Comparison of ENCODE assay signal across 26 cellular contexts in genomic region chr7:67875558-67875957, GRCh38.
DNase-seq lines count a peak whose midpoint lies in the region; ATAC-seq, FAIRE-seq and TF ChIP-seq lines count a peak whose summit lies in the region.
"Had no signal": no experiment of that assay in that cellular context is flagged by ENCODE, and none has a peak within 500 bp of the region (broad histone marks: within the 10 kb centered on the region; RNA-seq: fewer than 3 reads in every experiment).

No MANE protein-coding gene starts in this region.

- peaks cover 2% of the 10 kb centered on the region for H3K27me3 Mint-ChIP-seq in endodermal cell (ENCODE audit: insufficient read depth)
- H3K27me3 Mint-ChIP-seq: CD4-positive, alpha-beta memory T cell; CD4-positive, CD25-positive, alpha-beta regulatory T cell; CD8-positive, alpha-beta memory T cell had no signal

- TF ChIP-seq EP300 in HepG2 (IDR thresholded peaks at IDR 0.05; ENCODE audit: low read depth in 2 of 2, low read length in 2 of 2) (no peak), HepG2 (CRISPR knock-in tag; IDR thresholded peaks at IDR 0.05; ENCODE audit: borderline replicate concordance) (no peak), neural cell (conservative IDR thresholded peaks at IDR 0.05; ENCODE audit: poor library complexity, severe bottlenecking) (peak; percentile 19)

- no peaks in the 10 kb centered on the region for H3K36me3 Mint-ChIP-seq in endodermal cell (ENCODE audit: low read depth)
- H3K36me3 Mint-ChIP-seq: CD14-positive monocyte; CD4-positive, alpha-beta memory T cell; CD4-positive, CD25-positive, alpha-beta regulatory T cell; CD8-positive, alpha-beta memory T cell had no signal

- WGBS in HepG2 (ENCODE audit: low lambda C conversion rate), result 2% methylated on average over 4 of the region's 4 CpGs
- WGBS in right lobe of liver (ENCODE audit: insufficient coverage, low coverage, low lambda C conversion rate, missing lambda C conversion rate), result 45% methylated on average over 3 of the region's 4 CpGs
- WGBS in endodermal cell (ENCODE audit: insufficient coverage in 1 of 2, insufficient read length in 1 of 2), 2 experiments, result 61 to 71% methylated on average over 3 to 4 of the region's 4 CpGs
- WGBS in psoas muscle, 3 donors, result 26 to 46% (median 28%) methylated on average over 4 of the region's 4 CpGs

- TF ChIP-seq RAD21 in HepG2 (CRISPR knock-in tag; IDR thresholded peaks at IDR 0.05) (no peak), neural cell (conservative IDR thresholded peaks at IDR 0.05) (no peak)

- no peak for DNase-seq in HepG2 (ENCODE audit: low spot score)
- DNase-seq in right lobe of liver, result no peak
- DNase-seq in AG08395 (ENCODE audit: low spot score), result peak; percentile 14
- peak; percentile 50 for DNase-seq in endodermal cell
- DNase-seq in DMS79 (lab: John Stamatoyannopoulos, UW), result no peak
- DNase-seq in NCI-H187 (lab: John Stamatoyannopoulos, UW), result no peak
- no peak for DNase-seq in psoas muscle
- DNase-seq: 8988T; BE2C; C1 segment of cervical spinal cord; CD4-positive, alpha-beta memory T cell; CD4-positive, CD25-positive, alpha-beta regulatory T cell; CD8-positive, alpha-beta memory T cell; COR-L47; DMS 273 treated with DMSO at 0.1 percent for 48 hours; DMS153; DMS53; DMS79 treated with DMSO at 0.1 percent for 48 hours; GF-D8 had no signal

- H3K27me3 ChIP-seq in HepG2 (ENCODE audit: control insufficient read depth in 1 of 2, insufficient read depth in 2 of 2, low read length in 2 of 2) (no peaks in the 10 kb centered on the region), right lobe of liver (no peaks in the 10 kb centered on the region), endodermal cell (ENCODE audit: control insufficient read depth, insufficient read depth, low read length, poor library complexity, severe bottlenecking) (no peaks in the 10 kb centered on the region), neural cell (ENCODE audit: insufficient read depth, low read depth, low read length) (no peaks in the 10 kb centered on the region), psoas muscle (ENCODE audit: insufficient read depth in 3 of 3, low read length in 2 of 3) (peaks cover 0 to 2% (median 0%) of the 10 kb centered on the region in 3 donors)
- H3K27me3 ChIP-seq: BE2C, BLaER1 had no signal

- H3K9ac ChIP-seq in HepG2 (ENCODE audit: insufficient read depth, low read depth, low read length), result no peak overlapping the region
- no peak overlapping the region for H3K9ac ChIP-seq in endodermal cell (ENCODE audit: extremely low read depth, low read length, poor library complexity, severe bottlenecking)
- no peak overlapping the region for H3K9ac ChIP-seq in neural cell (ENCODE audit: low read length)
- H3K9ac ChIP-seq: BLaER1 had no signal

- BruUV-seq in HepG2 (replicated peaks; lab: Mats Ljungman, UMichigan), result no TSS peak

- H3K27ac ChIP-seq in HepG2 (ENCODE audit: extremely low read length, insufficient read depth, low read length), result no peak overlapping the region
- H3K27ac ChIP-seq in right lobe of liver, result no peak overlapping the region
- H3K27ac ChIP-seq in endodermal cell (ENCODE audit: low read depth, low read length), result no peak overlapping the region
- no peak overlapping the region for H3K27ac ChIP-seq in neural cell (ENCODE audit: low read length)
- H3K27ac ChIP-seq in psoas muscle, result no peak overlapping the region
- H3K27ac ChIP-seq: BLaER1 had no signal

- TF ChIP-seq CTCF in HepG2 (CRISPR knock-in tag; IDR thresholded peaks at IDR 0.05), result no peak
- no peak for TF ChIP-seq CTCF in right lobe of liver (IDR thresholded peaks at IDR 0.05)
- no peak for TF ChIP-seq CTCF in endodermal cell (conservative IDR thresholded peaks at IDR 0.05)
- no peak for TF ChIP-seq CTCF in neural cell (IDR thresholded peaks at IDR 0.05; ENCODE audit: poor library complexity, severe bottlenecking)
- TF ChIP-seq CTCF in psoas muscle (IDR thresholded peaks at IDR 0.05), result no peak

- H2AFZ ChIP-seq in HepG2 (ENCODE audit: low read length) (peak overlapping the region; percentile 15), neural cell (ENCODE audit: low read depth, low read length) (no peak overlapping the region)

- no peaks in the 10 kb centered on the region for H3K9me2 ChIP-seq in neural cell (ENCODE audit: insufficient read depth, low read length)

- TF ChIP-seq POLR2A in HepG2 (IDR thresholded peaks at IDR 0.05; ENCODE audit: insufficient read depth in 1 of 2, low read depth in 2 of 2, low read length in 2 of 2) (no peak), right lobe of liver (IDR thresholded peaks at IDR 0.05) (no peak)

- intact Hi-C loops in HepG2 (cut with micrococcal nuclease; ENCODE audit: unreplicated experiment) (no loop called here), right lobe of liver (cut with DNase I) (no loop called here), psoas muscle (cut with DNase I) (no loop called here)

- H3K9me3 ChIP-seq in HepG2 (ENCODE audit: low read length), result no peaks in the 10 kb centered on the region
- H3K9me3 ChIP-seq in right lobe of liver, result no peaks in the 10 kb centered on the region
- no peaks in the 10 kb centered on the region for H3K9me3 ChIP-seq in endodermal cell (ENCODE audit: control insufficient read depth, low read length)
- H3K9me3 ChIP-seq in neural cell (ENCODE audit: low read length), result no peaks in the 10 kb centered on the region
- no peaks in the 10 kb centered on the region for H3K9me3 ChIP-seq in psoas muscle
- H3K9me3 ChIP-seq: BE2C, BLaER1 had no signal

- H3K4me2 ChIP-seq in HepG2 (ENCODE audit: low read depth, low read length) (no peak overlapping the region), neural cell (ENCODE audit: low read length) (no peak overlapping the region)
- H3K4me2 ChIP-seq: BLaER1 had no signal

- H4K20me1 ChIP-seq in HepG2 (ENCODE audit: insufficient read depth, low read length) (no peaks in the 10 kb centered on the region), neural cell (ENCODE audit: insufficient read depth) (no peaks in the 10 kb centered on the region)
- H4K20me1 ChIP-seq: BLaER1 had no signal

- CTCF ChIA-PET in HepG2 (lab: Yijun Ruan, JAX; ENCODE audit: low intra/inter-chr PET ratio, low total read pairs), result no interaction called here

- no peak overlapping the region for H3K4me3 ChIP-seq in HepG2 (replicated peaks in 1 of 3; ENCODE audit: insufficient read depth in 1 of 3, low read depth in 2 of 3, low read length in 3 of 3)
- no peak overlapping the region for H3K4me3 ChIP-seq in right lobe of liver
- H3K4me3 ChIP-seq in endodermal cell (ENCODE audit: low read length), result no peak overlapping the region
- H3K4me3 ChIP-seq in neural cell (ENCODE audit: low read length), result peak overlapping the region; percentile 5
- no peak overlapping the region for H3K4me3 ChIP-seq in psoas muscle
- H3K4me3 ChIP-seq: BLaER1 had no signal

- H3K79me2 ChIP-seq in HepG2 (ENCODE audit: insufficient read depth, low read length) (no peaks in the 10 kb centered on the region), neural cell (replicated peaks; ENCODE audit: insufficient read depth, low read length) (no peaks in the 10 kb centered on the region)

- H3K9me3 Mint-ChIP-seq in endodermal cell, result no peaks in the 10 kb centered on the region

- H3K27ac Mint-ChIP-seq in endodermal cell, result no peak overlapping the region
- H3K27ac Mint-ChIP-seq: CD14-positive monocyte; CD4-positive, alpha-beta memory T cell; CD4-positive, CD25-positive, alpha-beta regulatory T cell; CD8-positive, alpha-beta memory T cell had no signal

- in situ Hi-C loops in HepG2 (cut with HindIII; ENCODE audit: extremely low pct_ligation_motif_present, low pct_unique_long_range_greater_than_20kb), result no loop called here

- POLR2A ChIA-PET in HepG2 (lab: Yijun Ruan, JAX), result no interaction called here

- H3F3A ChIP-seq in neural cell (ENCODE audit: insufficient read depth, low read length, poor library complexity, severe bottlenecking), result no peaks in the 10 kb centered on the region

- H3K4me1 Mint-ChIP-seq in endodermal cell, result no peaks in the 10 kb centered on the region
- H3K4me1 Mint-ChIP-seq: CD14-positive monocyte; CD4-positive, alpha-beta memory T cell; CD4-positive, CD25-positive, alpha-beta regulatory T cell; CD8-positive, alpha-beta memory T cell had no signal

- no peaks in the 10 kb centered on the region for H3K36me3 ChIP-seq in HepG2 (replicated peaks in 1 of 2; ENCODE audit: control insufficient read depth in 1 of 2, insufficient read depth in 2 of 2, low read length in 2 of 2)
- no peaks in the 10 kb centered on the region for H3K36me3 ChIP-seq in right lobe of liver
- H3K36me3 ChIP-seq in endodermal cell (ENCODE audit: control insufficient read depth, insufficient read depth, low read length), result no peaks in the 10 kb centered on the region
- no peaks in the 10 kb centered on the region for H3K36me3 ChIP-seq in neural cell (ENCODE audit: insufficient read depth, low read length)
- H3K36me3 ChIP-seq in psoas muscle (ENCODE audit: insufficient read depth in 1 of 2, low read depth in 1 of 2), result no peaks in the 10 kb centered on the region
- H3K36me3 ChIP-seq: BE2C, BLaER1 had no signal

- H3K4me3 Mint-ChIP-seq in endodermal cell, result no peak overlapping the region
- H3K4me3 Mint-ChIP-seq: CD14-positive monocyte; CD4-positive, alpha-beta memory T cell; CD4-positive, CD25-positive, alpha-beta regulatory T cell; CD8-positive, alpha-beta memory T cell had no signal

- no peak for FAIRE-seq in HepG2 (lab: Jason Lieb, UNC)
- FAIRE-seq: A204.1, G401.6, GM12891, GM19239 had no signal

- ATAC-seq in HepG2 (no peak), right lobe of liver (no peak), psoas muscle (no peak)

- H3K4me1 ChIP-seq in HepG2 (ENCODE audit: insufficient read depth, low read length) (no peaks in the 10 kb centered on the region), right lobe of liver (no peaks in the 10 kb centered on the region), endodermal cell (ENCODE audit: control insufficient read depth, insufficient read depth, low read length) (no peaks in the 10 kb centered on the region), psoas muscle (no peaks in the 10 kb centered on the region)
- H3K4me1 ChIP-seq: BE2C, BLaER1 had no signal

TF ChIP-seq in HepG2, 621 proteins besides CTCF, POLR2A, EP300 and RAD21 (continues in another document):
- TF ChIP-seq ETV6 (CRISPR knock-in tag; conservative IDR thresholded peaks at IDR 0.05) (no peak), ZC3H4 (CRISPR knock-in tag; IDR thresholded peaks at IDR 0.05; ENCODE audit: borderline replicate concordance) (no peak), KLF16 (CRISPR knock-in tag; IDR thresholded peaks at IDR 0.05) (no peak), ELF3 (CRISPR knock-in tag; IDR thresholded peaks at IDR 0.05) (no peak), ZFP36L1 (CRISPR knock-in tag; IDR thresholded peaks at IDR 0.05) (no peak), NFKBIZ (CRISPR knock-in tag; IDR thresholded peaks at IDR 0.05) (no peak)

TF ChIP-seq in neural cell, 6 proteins besides CTCF, POLR2A, EP300 and RAD21 (continues in another document):
- no peak for TF ChIP-seq SMC3 (conservative IDR thresholded peaks at IDR 0.05; ENCODE audit: poor library complexity)

Comparison
In these comparisons a context has a peak if more than half of its experiments do, and no peak if none do; other contexts are left out.
1. DNase-seq: peak in AG08395 (single experiment) and endodermal cell (single experiment); none in HepG2 (single experiment), right lobe of liver (0 of 3), DMS79 (single experiment), NCI-H187 (0 of 2) and psoas muscle (0 of 2).